Comparison of ENCODE assay signal across 31 cellular contexts in the genomic region with DNA sequence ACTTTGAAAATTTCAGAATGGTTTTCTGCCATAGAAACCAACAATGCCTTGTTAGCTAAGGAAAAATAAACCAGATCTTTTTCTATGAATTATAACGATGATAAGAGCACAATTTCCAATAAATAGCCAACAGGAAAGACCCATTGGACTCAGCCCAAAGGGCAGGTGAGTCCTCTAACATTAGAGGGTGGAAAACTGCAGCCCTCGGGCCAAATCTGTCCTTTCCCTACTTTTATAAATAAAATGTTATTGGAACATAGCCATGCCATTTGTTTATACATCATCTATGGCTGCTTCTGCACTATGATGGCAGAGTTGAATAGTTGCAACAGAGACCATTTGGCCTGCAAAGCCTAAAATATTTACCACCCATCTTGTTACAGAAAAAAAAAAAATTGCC.
"Had no signal": no experiment of that assay in that cellular context is flagged by ENCODE, and none has a peak within 500 bp of the region (broad histone marks: within the 10 kb centered on the region; RNA-seq: fewer than 3 reads in every experiment).

No MANE protein-coding gene starts in this region.

- H3K4me2 ChIP-seq: PC-9 had no signal

- H3K36me3 Mint-ChIP-seq: activated naive CD4-positive, alpha-beta T cell treated with anti-CD3 and anti-CD28 coated beads, Interleukin-2, amount 50 U/mL, for 24 hours; activated naive CD8-positive, alpha-beta T cell treated with anti-CD3 and anti-CD28 coated beads, Interleukin-2, amount 10 ng/mL, durations not matched to agents 7 days and 5 days had no signal

- H3K27ac ChIP-seq: body of pancreas, breast epithelium, PC-9, RWPE1, WERI-Rb-1 had no signal

- H3K27ac Mint-ChIP-seq: activated CD8-positive, alpha-beta T cell treated with anti-CD3 and anti-CD28 coated beads for 36 hours; activated naive CD4-positive, alpha-beta T cell treated with anti-CD3 and anti-CD28 coated beads, Interleukin-2, amount 50 U/mL, for 24 hours; activated naive CD8-positive, alpha-beta T cell treated with anti-CD3 and anti-CD28 coated beads, Interleukin-2, amount 10 ng/mL, durations not matched to agents 7 days and 5 days; activated T-cell treated with anti-CD3 and anti-CD28 coated beads, Interleukin-2, amount 50 U/mL, for 72 hours; activated T-helper 17 cell treated with anti-CD3 and anti-CD28 coated beads, Interleukin-2, amount 50 U/mL, for 72 hours had no signal

- H3K27me3 Mint-ChIP-seq: activated CD8-positive, alpha-beta T cell treated with anti-CD3 and anti-CD28 coated beads for 36 hours; activated naive CD4-positive, alpha-beta T cell treated with anti-CD3 and anti-CD28 coated beads, Interleukin-2, amount 50 U/mL, for 24 hours; activated naive CD8-positive, alpha-beta T cell treated with anti-CD3 and anti-CD28 coated beads, Interleukin-2, amount 10 ng/mL, durations not matched to agents 7 days and 5 days; activated T-helper 17 cell treated with anti-CD3 and anti-CD28 coated beads, Interleukin-2, amount 50 U/mL, for 72 hours had no signal

- H3K9me3 ChIP-seq: body of pancreas, breast epithelium had no signal

- H3K36me3 ChIP-seq: breast epithelium, WERI-Rb-1 had no signal

- ATAC-seq: activated CD8-positive, alpha-beta T cell treated with anti-CD3 and anti-CD28 coated beads for 36 hours; activated T-cell treated with anti-CD3 and anti-CD28 coated beads, Interleukin-2, amount 50 U/mL, for 72 hours; activated T-helper 17 cell treated with anti-CD3 and anti-CD28 coated beads, Interleukin-2, amount 50 U/mL, for 72 hours; body of pancreas; Right ventricle myocardium inferior had no signal

- DNase-seq: activated CD4-positive, alpha-beta T cell treated with anti-CD3 and anti-CD28 coated beads for 1 hour; activated CD4-positive, alpha-beta T cell treated with anti-CD3 and anti-CD28 coated beads for 48 hours; activated CD4-positive, CD25-positive, alpha-beta regulatory T cell; activated CD8-positive, alpha-beta T cell treated with anti-CD3 and anti-CD28 coated beads for 36 hours; activated effector memory CD4-positive, alpha-beta T cell treated with anti-CD3 and anti-CD28 coated beads, Interleukin-2, amount 50 U/mL, for 16 hours; activated naive CD4-positive, alpha-beta T cell treated with Interleukin-2 at 50 U/mL for 16 hours; activated naive CD8-positive, alpha-beta T cell treated with anti-CD3 and anti-CD28 coated beads, Interleukin-2, amount 10 ng/mL, durations not matched to agents 7 days and 5 days; activated T-cell treated with anti-CD3 and anti-CD28 coated beads, Interleukin-2, amount 50 U/mL, for 1 hour; activated T-cell treated with anti-CD3 and anti-CD28 coated beads, Interleukin-2, amount 50 U/mL, for 72 hours; amygdala; body of pancreas; cerebellar nuclear complex; NCI-H1092 treated with DMSO at 0.1 percent for 48 hours; NCI-H1417; NCI-H146; NCI-H187; NCI-H2171 treated with DMSO at 0.1 percent for 48 hours; NCI-H226; NCI-H524 treated with DMSO at 0.1 percent for 48 hours; PC-9; SIG-M5; SW 1271; T-helper 1 cell; T-helper 2 cell; T-helper 9 cell; WERI-Rb-1 had no signal

- H3K4me1 Mint-ChIP-seq: activated naive CD4-positive, alpha-beta T cell treated with anti-CD3 and anti-CD28 coated beads, Interleukin-2, amount 50 U/mL, for 24 hours; activated naive CD8-positive, alpha-beta T cell treated with anti-CD3 and anti-CD28 coated beads, Interleukin-2, amount 10 ng/mL, durations not matched to agents 7 days and 5 days; activated T-helper 17 cell treated with anti-CD3 and anti-CD28 coated beads, Interleukin-2, amount 50 U/mL, for 72 hours had no signal

- H3K27me3 ChIP-seq: body of pancreas, breast epithelium had no signal

- H3K4me3 ChIP-seq: body of pancreas, breast epithelium, PC-9 had no signal

- H3K4me1 ChIP-seq: body of pancreas had no signal

- H3K4me3 Mint-ChIP-seq: activated CD8-positive, alpha-beta T cell treated with anti-CD3 and anti-CD28 coated beads for 36 hours; activated naive CD4-positive, alpha-beta T cell treated with anti-CD3 and anti-CD28 coated beads, Interleukin-2, amount 50 U/mL, for 24 hours; activated naive CD8-positive, alpha-beta T cell treated with anti-CD3 and anti-CD28 coated beads, Interleukin-2, amount 10 ng/mL, durations not matched to agents 7 days and 5 days; activated T-cell treated with anti-CD3 and anti-CD28 coated beads, Interleukin-2, amount 50 U/mL, for 72 hours; activated T-helper 17 cell treated with anti-CD3 and anti-CD28 coated beads, Interleukin-2, amount 50 U/mL, for 72 hours had no signal
